22 cellular contexts compared by ENCODE assay signal in the genomic region with DNA sequence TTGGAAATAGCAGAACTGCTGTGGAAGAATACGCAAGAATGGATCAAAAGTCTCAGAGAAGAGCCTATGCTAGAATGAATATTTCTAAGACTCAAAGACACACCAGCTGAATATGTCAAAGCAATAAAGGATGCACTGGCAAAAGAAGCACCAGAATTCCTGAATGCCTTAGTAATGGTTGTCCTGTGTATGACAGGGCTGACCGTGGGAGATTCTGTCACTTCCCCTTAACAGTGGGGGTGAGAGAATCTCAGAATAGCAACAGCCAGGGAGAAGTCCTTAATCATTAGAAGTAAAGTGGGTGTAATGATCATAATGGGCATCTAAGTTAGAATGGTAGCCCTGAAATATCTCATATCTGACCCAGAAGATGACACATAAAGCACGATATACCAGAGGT. TPM values are rescaled to one million over a fixed set of nuclear protein-coding genes. Genes with fewer than 3 reads are reported as not detected.
DNase-seq lines count a peak whose midpoint lies in the region; ATAC-seq and TF ChIP-seq lines count a peak whose summit lies in the region.
"Had no signal": no experiment of that assay in that cellular context is flagged by ENCODE, and none has a peak within 500 bp of the region (broad histone marks: within the 10 kb centered on the region; RNA-seq: fewer than 3 reads in every experiment).

No MANE protein-coding gene starts in this region.

- no peak overlapping the region for H3K4me3 Mint-ChIP-seq in Calu3 (ENCODE audit: low read depth, unreplicated experiment)
- H3K4me3 Mint-ChIP-seq: B cell; dendritic cell treated with granulocyte-macrophage colony-stimulating factor and Interleukin-4, amounts not matched to agents 40 ng/mL and 50 ng/mL, for 4 days; T-cell had no signal

- intact Hi-C loops in psoas muscle (cut with DNase I): no loop called here
- intact Hi-C loops in Calu3 (cut with micrococcal nuclease; ENCODE audit: unreplicated experiment): no loop called here

- BruUV-seq in Calu3 (replicated peaks; lab: Mats Ljungman, UMichigan): no TSS peak

- ATAC-seq in psoas muscle: peak; percentile 17 to 59 (median 35)
- no peak for ATAC-seq in GM21825 (IDR thresholded peaks at IDR 0.05; ENCODE audit: unreplicated experiment)
- ATAC-seq in GM18870 (IDR thresholded peaks at IDR 0.05; ENCODE audit: unreplicated experiment): no peak
- ATAC-seq: T-cell had no signal

- CTCF ChIA-PET in Calu3 (lab: Charles Lee): interaction anchor here (0.6 kb wide), 1 partner anchor 926 kb away, joined by 3 read pairs; no protein-coding TSS in a partner anchor

- H3K36me3 ChIP-seq in psoas muscle (ENCODE audit: insufficient read depth in 1 of 2, low read depth in 1 of 2): no peaks in the 10 kb centered on the region
- H3K36me3 ChIP-seq: cardiac muscle cell, prostate gland, thoracic aorta had no signal

- no peaks in the 10 kb centered on the region for H3K27me3 Mint-ChIP-seq in Calu3 (ENCODE audit: unreplicated experiment)
- H3K27me3 Mint-ChIP-seq: dendritic cell treated with granulocyte-macrophage colony-stimulating factor and Interleukin-4, amounts not matched to agents 40 ng/mL and 50 ng/mL, for 4 days had no signal

- DNase-seq in GM03348 (ENCODE audit: low spot score) (peak; percentile 28), M059J (ENCODE audit: low read depth) (peak; percentile 56), glomerular visceral epithelial cell (ENCODE audit: extremely low spot score) (peak; percentile 14), psoas muscle (no peak), Calu3 (no peak)
- DNase-seq: activated naive CD4-positive, alpha-beta T cell treated with Interleukin-2 at 50 U/mL for 16 hours; activated T-cell treated with anti-CD3 and anti-CD28 coated beads, Interleukin-2, amount 50 U/mL, for 48 hours; DMS79; NCI-H1694 treated with DMSO at 0.1 percent for 48 hours; NCI-H748 treated with DMSO at 0.1 percent for 48 hours; SHP77; small intestine; stimulated activated naive CD4-positive, alpha-beta T cell treated with Interleukin-2 at 50 U/mL for 16 hours; T-cell had no signal

- peaks cover 19% of the 10 kb centered on the region for H3K4me1 ChIP-seq in psoas muscle
- H3K4me1 ChIP-seq: prostate gland had no signal

- TF ChIP-seq CTCF in psoas muscle (IDR thresholded peaks at IDR 0.05): no peak
- no peak for TF ChIP-seq CTCF in Calu3 (IDR thresholded peaks at IDR 0.05; ENCODE audit: unreplicated experiment)

- H3K9me3 ChIP-seq in psoas muscle: no peaks in the 10 kb centered on the region
- H3K9me3 ChIP-seq: prostate gland, thoracic aorta had no signal

- no peaks in the 10 kb centered on the region for H3K36me3 Mint-ChIP-seq in Calu3 (ENCODE audit: insufficient read depth, unreplicated experiment)
- H3K36me3 Mint-ChIP-seq: T-cell had no signal

- WGBS in psoas muscle, 3 donors: 64 to 72% (median 68%) methylated on average over 3 of the region's 3 CpGs

- H3K27ac Mint-ChIP-seq in Calu3 (ENCODE audit: unreplicated experiment): no peak overlapping the region
- H3K27ac Mint-ChIP-seq: B cell; dendritic cell treated with granulocyte-macrophage colony-stimulating factor and Interleukin-4, amounts not matched to agents 40 ng/mL and 50 ng/mL, for 4 days; T-cell had no signal

- no peaks in the 10 kb centered on the region for H3K9me3 Mint-ChIP-seq in Calu3 (ENCODE audit: low read depth, unreplicated experiment)
- H3K9me3 Mint-ChIP-seq: dendritic cell treated with granulocyte-macrophage colony-stimulating factor and Interleukin-4, amounts not matched to agents 40 ng/mL and 50 ng/mL, for 4 days; T-cell had no signal

- no peak overlapping the region for H3K27ac ChIP-seq in psoas muscle
- H3K27ac ChIP-seq: cardiac muscle cell, prostate gland, thoracic aorta had no signal

- no peaks in the 10 kb centered on the region for H3K27me3 ChIP-seq in psoas muscle (ENCODE audit: insufficient read depth in 3 of 3, low read length in 2 of 3)
- H3K27me3 ChIP-seq: cardiac muscle cell had no signal

- H3K4me3 ChIP-seq in psoas muscle: no peak overlapping the region
- H3K4me3 ChIP-seq: cardiac muscle cell, prostate gland, thoracic aorta had no signal

- peaks cover 13% of the 10 kb centered on the region for H3K4me1 Mint-ChIP-seq in Calu3 (ENCODE audit: low read depth, unreplicated experiment)
- H3K4me1 Mint-ChIP-seq: B cell, T-cell had no signal

RNA-seq across cellular contexts. Expression of a gene that starts 14.6 kb away (rescaled TPM):
- total RNA-seq in M059J (2014; rRNA removed; shearing (Covaris generic)): 16.5 and 20.8 TPM in 2 replicates
- total RNA-seq in psoas muscle (10 to 100 TPM in 1 of 4 donors, 1 to 10 TPM in 3; 1.8 to 12.1 (median 4.4) TPM), Calu3 (2022) (1.5 and 2.9 TPM in 2 replicates)
- polyA plus RNA-seq in psoas muscle: 1 to 10 TPM; 1.3 to 3.3 (median 2.5) TPM
- total RNA-seq: activated CD8-positive, alpha-beta memory T cell treated with anti-CD3 and anti-CD28 coated beads for 36 hours; B cell; T-cell had no signal

Comparison
In these comparisons a context has a peak if more than half of its experiments do, and no peak if none do; other contexts are left out.
1. DNase-seq: peak in GM03348 (single experiment), M059J (single experiment) and glomerular visceral epithelial cell (single experiment); none in psoas muscle (0 of 2) and Calu3 (single experiment).
2. ATAC-seq: peak in psoas muscle (4 of 4); none in GM21825 (single experiment) and GM18870 (single experiment).